40 cellular contexts compared by ENCODE assay signal in genomic region chr7:85405503-85405902, GRCh38.
"Had no signal": no experiment of that assay in that cellular context is flagged by ENCODE, and none has a peak within 500 bp of the region (broad histone marks: within the 10 kb centered on the region; RNA-seq: fewer than 3 reads in every experiment).

No MANE protein-coding gene starts in this region.

- ATAC-seq: activated naive CD4-positive, alpha-beta T cell treated with anti-CD3 and anti-CD28 coated beads, Interleukin-2, amount 50 U/mL, for 72 hours; activated naive CD8-positive, alpha-beta T cell treated with anti-CD3 and anti-CD28 coated beads, Interleukin-2, amount 50 U/mL, for 24 hours; activated T-cell treated with anti-CD3 and anti-CD28 coated beads, Interleukin-2, amount 50 U/mL, for 4 hours; activated T-cell treated with anti-CD3 and anti-CD28 coated beads, Interleukin-2, amount 50 U/mL, for 72 hours; activated T-helper 17 cell treated with anti-CD3 and anti-CD28 coated beads, Interleukin-2, amount 50 U/mL, for 72 hours; body of pancreas had no signal

- H3K4me1 Mint-ChIP-seq: activated naive CD4-positive, alpha-beta T cell treated with anti-CD3 and anti-CD28 coated beads, Interleukin-2, amount 10 ng/mL, durations not matched to agents 7 days and 5 days; activated naive CD4-positive, alpha-beta T cell treated with anti-CD3 and anti-CD28 coated beads, Interleukin-2, amount 50 U/mL, for 24 hours; activated naive CD8-positive, alpha-beta T cell treated with anti-CD3 and anti-CD28 coated beads for 36 hours; activated naive CD8-positive, alpha-beta T cell treated with anti-CD3 and anti-CD28 coated beads, Interleukin-2, amount 10 ng/mL, durations not matched to agents 7 days and 5 days; activated naive CD8-positive, alpha-beta T cell treated with anti-CD3 and anti-CD28 coated beads, Interleukin-2, amount 50 U/mL, for 24 hours; activated T-helper 17 cell treated with anti-CD3 and anti-CD28 coated beads, Interleukin-2, amount 50 U/mL, for 72 hours; brain; central memory CD8-positive, alpha-beta T cell had no signal

- H3K27me3 ChIP-seq: ascending aorta, body of pancreas, brain microvascular endothelial cell, breast epithelium, cardiac muscle cell had no signal

- H3K27me3 Mint-ChIP-seq: activated naive CD4-positive, alpha-beta T cell treated with anti-CD3 and anti-CD28 coated beads, Interleukin-2, amount 10 ng/mL, durations not matched to agents 7 days and 5 days; activated naive CD4-positive, alpha-beta T cell treated with anti-CD3 and anti-CD28 coated beads, Interleukin-2, amount 50 U/mL, for 24 hours; activated naive CD8-positive, alpha-beta T cell; activated naive CD8-positive, alpha-beta T cell treated with anti-CD3 and anti-CD28 coated beads for 36 hours; activated naive CD8-positive, alpha-beta T cell treated with anti-CD3 and anti-CD28 coated beads, Interleukin-2, amount 10 ng/mL, durations not matched to agents 7 days and 5 days; activated naive CD8-positive, alpha-beta T cell treated with anti-CD3 and anti-CD28 coated beads, Interleukin-2, amount 50 U/mL, for 24 hours; activated T-cell treated with anti-CD3 and anti-CD28 coated beads, Interleukin-2, amount 50 U/mL, for 24 hours; activated T-helper 17 cell treated with anti-CD3 and anti-CD28 coated beads, Interleukin-2, amount 50 U/mL, for 72 hours; brain; central memory CD8-positive, alpha-beta T cell had no signal

- H3K36me3 ChIP-seq: adrenal gland, ascending aorta, brain microvascular endothelial cell, breast epithelium, cardiac muscle cell had no signal

- H3K36me3 Mint-ChIP-seq: activated naive CD4-positive, alpha-beta T cell treated with anti-CD3 and anti-CD28 coated beads, Interleukin-2, amount 10 ng/mL, durations not matched to agents 7 days and 5 days; activated naive CD4-positive, alpha-beta T cell treated with anti-CD3 and anti-CD28 coated beads, Interleukin-2, amount 50 U/mL, for 24 hours; activated naive CD4-positive, alpha-beta T cell treated with anti-CD3 and anti-CD28 coated beads, Interleukin-2, amount 50 U/mL, for 72 hours; activated naive CD8-positive, alpha-beta T cell; activated naive CD8-positive, alpha-beta T cell treated with anti-CD3 and anti-CD28 coated beads for 36 hours; activated naive CD8-positive, alpha-beta T cell treated with anti-CD3 and anti-CD28 coated beads, Interleukin-2, amount 10 ng/mL, durations not matched to agents 7 days and 5 days; brain had no signal

- DNase-seq: activated effector memory CD4-positive, alpha-beta T cell treated with anti-CD3 and anti-CD28 coated beads, Interleukin-2, amount 50 U/mL, for 16 hours; activated effector memory CD4-positive, alpha-beta T cell treated with Interleukin-2 at 50 U/mL for 16 hours; activated gamma-delta T cell; activated gamma-delta T cell treated with Interleukin-2 at 50 U/mL for 16 hours; activated naive CD4-positive, alpha-beta T cell; activated naive CD4-positive, alpha-beta T cell treated with anti-CD3 and anti-CD28 coated beads for 36 hours; activated naive CD4-positive, alpha-beta T cell treated with anti-CD3 and anti-CD28 coated beads, Interleukin-2, amount 10 ng/mL, durations not matched to agents 7 days and 5 days; activated naive CD4-positive, alpha-beta T cell treated with anti-CD3 and anti-CD28 coated beads, Interleukin-2, amount 50 U/mL, for 16 hours; activated naive CD4-positive, alpha-beta T cell treated with Interleukin-2 at 50 U/mL for 16 hours; activated naive CD8-positive, alpha-beta T cell treated with anti-CD3 and anti-CD28 coated beads for 36 hours; activated naive CD8-positive, alpha-beta T cell treated with anti-CD3 and anti-CD28 coated beads, Interleukin-2, amount 10 ng/mL, durations not matched to agents 7 days and 5 days; activated naive CD8-positive, alpha-beta T cell treated with anti-CD3 and anti-CD28 coated beads, Interleukin-2, amount 50 U/mL, for 24 hours; activated T-cell treated with anti-CD3 and anti-CD28 coated beads, Interleukin-2, amount 50 U/mL, for 1 hour; activated T-cell treated with anti-CD3 and anti-CD28 coated beads, Interleukin-2, amount 50 U/mL, for 24 hours; activated T-cell treated with anti-CD3 and anti-CD28 coated beads, Interleukin-2, amount 50 U/mL, for 4 hours; activated T-cell treated with anti-CD3 and anti-CD28 coated beads, Interleukin-2, amount 50 U/mL, for 48 hours; activated T-cell treated with anti-CD3 and anti-CD28 coated beads, Interleukin-2, amount 50 U/mL, for 72 hours; adrenal gland; amniotic stem cell; amygdala; anterior cingulate cortex; aorta; body of pancreas; brain microvascular endothelial cell; caudate nucleus; central memory CD4-positive, alpha-beta T cell; cerebellar nuclear complex had no signal

- H3K4me1 ChIP-seq: adrenal gland, ascending aorta, body of pancreas, breast epithelium had no signal

- H3K27ac Mint-ChIP-seq: activated naive CD4-positive, alpha-beta T cell treated with anti-CD3 and anti-CD28 coated beads for 36 hours; activated naive CD4-positive, alpha-beta T cell treated with anti-CD3 and anti-CD28 coated beads, Interleukin-2, amount 10 ng/mL, durations not matched to agents 7 days and 5 days; activated naive CD4-positive, alpha-beta T cell treated with anti-CD3 and anti-CD28 coated beads, Interleukin-2, amount 50 U/mL, for 24 hours; activated naive CD4-positive, alpha-beta T cell treated with anti-CD3 and anti-CD28 coated beads, Interleukin-2, amount 50 U/mL, for 72 hours; activated naive CD8-positive, alpha-beta T cell; activated naive CD8-positive, alpha-beta T cell treated with anti-CD3 and anti-CD28 coated beads for 36 hours; activated naive CD8-positive, alpha-beta T cell treated with anti-CD3 and anti-CD28 coated beads, Interleukin-2, amount 10 ng/mL, durations not matched to agents 7 days and 5 days; activated naive CD8-positive, alpha-beta T cell treated with anti-CD3 and anti-CD28 coated beads, Interleukin-2, amount 50 U/mL, for 24 hours; activated T-cell treated with anti-CD3 and anti-CD28 coated beads, Interleukin-2, amount 50 U/mL, for 24 hours; activated T-cell treated with anti-CD3 and anti-CD28 coated beads, Interleukin-2, amount 50 U/mL, for 72 hours; activated T-helper 1 cell treated with anti-CD3 and anti-CD28 coated beads, Interleukin-12 subunit alpha, Interleukin-12 subunit beta, Interleukin-2, Interleukin-4 antibody, amounts not matched to agents 30 ng/mL and 10 ng/mL and 1 ng/mL, durations not matched to agents 14 hours and 24 hours and 36 hours; activated T-helper 17 cell treated with anti-CD3 and anti-CD28 coated beads, Interleukin-2, amount 50 U/mL, for 72 hours; activated T-helper 2 cell treated with anti-CD3 and anti-CD28 coated beads, Interferon-gamma antibody, Interleukin-2, Interleukin-4, amounts not matched to agents 10 μg/mL and 5 μg/mL and 100 μg/mL, durations not matched to agents 14 hours and 24 hours and 36 hours; brain had no signal

- H3K9me3 Mint-ChIP-seq: activated naive CD4-positive, alpha-beta T cell treated with anti-CD3 and anti-CD28 coated beads for 36 hours; activated naive CD4-positive, alpha-beta T cell treated with anti-CD3 and anti-CD28 coated beads, Interleukin-2, amount 10 ng/mL, durations not matched to agents 7 days and 5 days; activated naive CD4-positive, alpha-beta T cell treated with anti-CD3 and anti-CD28 coated beads, Interleukin-2, amount 50 U/mL, for 24 hours; activated naive CD8-positive, alpha-beta T cell treated with anti-CD3 and anti-CD28 coated beads for 36 hours; activated naive CD8-positive, alpha-beta T cell treated with anti-CD3 and anti-CD28 coated beads, Interleukin-2, amount 10 ng/mL, durations not matched to agents 7 days and 5 days; activated T-cell treated with anti-CD3 and anti-CD28 coated beads, Interleukin-2, amount 50 U/mL, for 24 hours; activated T-cell treated with anti-CD3 and anti-CD28 coated beads, Interleukin-2, amount 50 U/mL, for 4 hours; activated T-helper 1 cell treated with anti-CD3 and anti-CD28 coated beads, Interleukin-12 subunit alpha, Interleukin-12 subunit beta, Interleukin-2, Interleukin-4 antibody, amounts not matched to agents 30 ng/mL and 10 ng/mL and 1 ng/mL, durations not matched to agents 14 hours and 24 hours and 36 hours; activated T-helper 2 cell treated with anti-CD3 and anti-CD28 coated beads, Interferon-gamma antibody, Interleukin-2, Interleukin-4, amounts not matched to agents 10 μg/mL and 5 μg/mL and 100 μg/mL, durations not matched to agents 14 hours and 24 hours and 36 hours had no signal

- H3K4me3 Mint-ChIP-seq: activated naive CD4-positive, alpha-beta T cell treated with anti-CD3 and anti-CD28 coated beads for 36 hours; activated naive CD4-positive, alpha-beta T cell treated with anti-CD3 and anti-CD28 coated beads, Interleukin-2, amount 10 ng/mL, durations not matched to agents 7 days and 5 days; activated naive CD4-positive, alpha-beta T cell treated with anti-CD3 and anti-CD28 coated beads, Interleukin-2, amount 50 U/mL, for 24 hours; activated naive CD8-positive, alpha-beta T cell; activated naive CD8-positive, alpha-beta T cell treated with anti-CD3 and anti-CD28 coated beads for 36 hours; activated naive CD8-positive, alpha-beta T cell treated with anti-CD3 and anti-CD28 coated beads, Interleukin-2, amount 10 ng/mL, durations not matched to agents 7 days and 5 days; activated naive CD8-positive, alpha-beta T cell treated with anti-CD3 and anti-CD28 coated beads, Interleukin-2, amount 50 U/mL, for 24 hours; activated T-cell treated with anti-CD3 and anti-CD28 coated beads, Interleukin-2, amount 50 U/mL, for 24 hours; activated T-cell treated with anti-CD3 and anti-CD28 coated beads, Interleukin-2, amount 50 U/mL, for 4 hours; activated T-cell treated with anti-CD3 and anti-CD28 coated beads, Interleukin-2, amount 50 U/mL, for 72 hours; activated T-helper 1 cell treated with anti-CD3 and anti-CD28 coated beads, Interleukin-12 subunit alpha, Interleukin-12 subunit beta, Interleukin-2, Interleukin-4 antibody, amounts not matched to agents 30 ng/mL and 10 ng/mL and 1 ng/mL, durations not matched to agents 14 hours and 24 hours and 36 hours; activated T-helper 17 cell treated with anti-CD3 and anti-CD28 coated beads, Interleukin-2, amount 50 U/mL, for 72 hours; brain; central memory CD8-positive, alpha-beta T cell had no signal

- H3K27ac ChIP-seq: adrenal gland, ascending aorta, body of pancreas, brain microvascular endothelial cell, breast epithelium, cardiac muscle cell had no signal

- FAIRE-seq: astrocyte, bronchial epithelial cell had no signal

- H3K9me3 ChIP-seq: adrenal gland, ascending aorta, body of pancreas, breast epithelium had no signal

- H3K4me3 ChIP-seq: adrenal gland, ascending aorta, body of pancreas, breast epithelium, cardiac muscle cell had no signal
